ENCODE assay signal across 7 cellular contexts in genomic region chr13:65656740-65657329, GRCh38.
DNase-seq lines count a peak whose midpoint lies in the region; ATAC-seq and TF ChIP-seq lines count a peak whose summit lies in the region.

No MANE protein-coding gene starts in this region.

- TF ChIP-seq CTCF in GM13977 (IDR thresholded peaks at IDR 0.05; ENCODE audit: extremely low read depth, insufficient read depth, missing control alignments) = peak; percentile 24

- in situ Hi-C loops in GM13977 (cut with MboI; ENCODE audit: low pct_unique_long_range_greater_than_20kb, low sequenced_read_pairs, unreplicated experiment) = no loop called here

- no peak for ATAC-seq in HG02884 (IDR thresholded peaks at IDR 0.05; ENCODE audit: unreplicated experiment)
- no peak for ATAC-seq in HG03045 (IDR thresholded peaks at IDR 0.05; ENCODE audit: unreplicated experiment)

- DNase-seq in GM13977 (ENCODE audit: low spot score) (no peak), NCI-H748 treated with DMSO at 0.1 percent for 48 hours (lab: John Stamatoyannopoulos, UW) (peak; percentile 12), dermis microvascular lymphatic vessel endothelial cell (ENCODE audit: low read depth in 2 of 2) (peak; percentile 5 to 42), pons (ENCODE audit: low spot score) (peak; percentile 30), activated gamma-delta T cell treated with Interleukin-2 at 50 U/mL for 16 hours (no peak)

Comparison
In these comparisons a context has a peak if more than half of its experiments do, and no peak if none do; other contexts are left out.
1. DNase-seq: peak in NCI-H748 treated with DMSO at 0.1 percent for 48 hours (single experiment), dermis microvascular lymphatic vessel endothelial cell (2 of 2) and pons (single experiment); none in GM13977 (single experiment) and activated gamma-delta T cell treated with Interleukin-2 at 50 U/mL for 16 hours (single experiment).